Comparison of ENCODE assay signal across 17 cellular contexts in genomic region chr11:26149585-26149984, GRCh38.
"Had no signal": no experiment of that assay in that cellular context is flagged by ENCODE, and none has a peak within 500 bp of the region (broad histone marks: within the 10 kb centered on the region; RNA-seq: fewer than 3 reads in every experiment).

No MANE protein-coding gene starts in this region.

- H3K27me3 ChIP-seq: esophagus squamous epithelium, gastroesophageal sphincter, neutrophil, thyroid gland had no signal

- H3K27ac Mint-ChIP-seq: naive thymus-derived CD4-positive, alpha-beta T cell; nephron progenitor cell; type B pancreatic cell had no signal

- H3K27me3 Mint-ChIP-seq: naive thymus-derived CD4-positive, alpha-beta T cell; type B pancreatic cell had no signal

- H3K36me3 Mint-ChIP-seq: type B pancreatic cell had no signal

- H3K4me3 ChIP-seq: esophagus squamous epithelium, gastroesophageal sphincter, thyroid gland had no signal

- H3K9me3 Mint-ChIP-seq: nephron progenitor cell, type B pancreatic cell had no signal

- H3K4me3 Mint-ChIP-seq: naive thymus-derived CD4-positive, alpha-beta T cell; nephron progenitor cell; type B pancreatic cell had no signal

- H3K4me1 ChIP-seq: esophagus squamous epithelium, gastroesophageal sphincter, thyroid gland had no signal

- DNase-seq: effector memory CD4-positive, alpha-beta T cell; esophagus squamous epithelium; foreskin fibroblast; glutamatergic neuron; left colon; mammary epithelial cell; naive thymus-derived CD4-positive, alpha-beta T cell; nephron progenitor cell; small intestine; stimulated activated CD4-positive, alpha-beta T cell treated with anti-CD3 and anti-CD28 coated beads, Interleukin-12 subunit alpha, Interleukin-12 subunit beta, amount 100 ng/mL, for 4 hours; stimulated activated CD4-positive, alpha-beta T cell treated with anti-CD3 and anti-CD28 coated beads, Interleukin-2, amount 100 ng/mL, for 48 hours; stimulated activated naive CD4-positive, alpha-beta T cell treated with Interleukin-2 at 50 U/mL for 16 hours; thyroid gland had no signal

- FAIRE-seq: small intestine, urothelium cell line had no signal

- H3K4me1 Mint-ChIP-seq: naive thymus-derived CD4-positive, alpha-beta T cell; nephron progenitor cell had no signal

- H3K27ac ChIP-seq: esophagus squamous epithelium, gastroesophageal sphincter, neutrophil, thyroid gland had no signal

- H3K36me3 ChIP-seq: esophagus squamous epithelium, gastroesophageal sphincter, neutrophil, thyroid gland had no signal

- ATAC-seq: gastroesophageal sphincter; left colon; naive thymus-derived CD4-positive, alpha-beta T cell had no signal

- H3K9me3 ChIP-seq: esophagus squamous epithelium, gastroesophageal sphincter, neutrophil, thyroid gland had no signal
